Comparison of ENCODE assay signal across 14 cellular contexts in genomic region chr10:5560142-5560843, GRCh38. TPM values are rescaled to one million over a fixed set of nuclear protein-coding genes. Genes with fewer than 3 reads are reported as not detected.
A peak's percentile ranks its signal among the peaks of the same experiment; 100 is the strongest.
DNase-seq lines count a peak whose midpoint lies in the region; FAIRE-seq and TF ChIP-seq lines count a peak whose summit lies in the region.
"Had no signal": no experiment of that assay in that cellular context is flagged by ENCODE, and none has a peak within 500 bp of the region (broad histone marks: within the 10 kb centered on the region; RNA-seq: fewer than 3 reads in every experiment).

No MANE protein-coding gene starts in this region.

- peak overlapping the region; percentile 79 for H4K91ac ChIP-seq in H1 (replicated peaks; ENCODE audit: insufficient read length, low read length)

- TF ChIP-seq EP300 in H1 (IDR thresholded peaks at IDR 0.05; ENCODE audit: borderline replicate concordance in 1 of 2, low read depth in 2 of 2, low read length in 2 of 2), result no peak
- TF ChIP-seq EP300 in transverse colon (IDR thresholded peaks at IDR 0.05; ENCODE audit: low read depth), result no peak

- H3K9ac ChIP-seq in H1 (replicated peaks in 1 of 4; ENCODE audit: extremely low read depth in 1 of 4, low read depth in 3 of 4, low read length in 3 of 4), result no peak overlapping the region

- H3K4me1 ChIP-seq in H1 (replicated peaks in 1 of 4; ENCODE audit: control insufficient read depth in 3 of 4, insufficient read depth in 4 of 4, low read length in 3 of 4) (peaks cover 0 to 4% (median 1%) of the 10 kb centered on the region in 4 experiments; a peak in 5 of 7 replicates), transverse colon (peaks cover 0 to 8% (median 4%) of the 10 kb centered on the region in 4 donors)

- no peak overlapping the region for H3K56ac ChIP-seq in H1 (replicated peaks; ENCODE audit: insufficient read length, low read depth, low read length)

- no peak overlapping the region for H2BK15ac ChIP-seq in H1 (ENCODE audit: low read length)

- no peak overlapping the region for H3K27ac Mint-ChIP-seq in activated naive CD4-positive, alpha-beta T cell treated with anti-CD3 and anti-CD28 coated beads for 36 hours
- H3K27ac Mint-ChIP-seq in mesothelial cell of epicardium, result peak overlapping the region; percentile 95
- H3K27ac Mint-ChIP-seq: activated CD4-positive, alpha-beta T cell treated with anti-CD3 and anti-CD28 coated beads, Interleukin-2, amount 10 ng/mL, durations not matched to agents 24 days and 14 days; activated T-helper 2 cell treated with anti-CD3 and anti-CD28 coated beads, Interferon-gamma antibody, Interleukin-2, Interleukin-4, amounts not matched to agents 10 μg/mL and 5 μg/mL and 100 μg/mL, durations not matched to agents 14 hours and 24 hours and 36 hours had no signal

- CTCF ChIA-PET in activated naive CD4-positive, alpha-beta T cell treated with anti-CD3 and anti-CD28 coated beads for 36 hours (lab: Charles Lee), result no interaction called here
- CTCF ChIA-PET in H1 (lab: Charles Lee; ENCODE audit: partially characterized antibody), result interaction anchor here (0.7 to 1.2 kb wide), 2 partner anchors 30 to 63 kb away, joined by 3 to 4 read pairs; no protein-coding TSS in a partner anchor

- peak; percentile 2 for DNase-seq in activated naive CD4-positive, alpha-beta T cell treated with anti-CD3 and anti-CD28 coated beads for 36 hours
- DNase-seq in activated naive CD4-positive, alpha-beta T cell treated with anti-CD3 and anti-CD28 coated beads, Interleukin-2, amount 50 U/mL, for 16 hours, result no peak
- DNase-seq in H1 (ENCODE audit: low read depth in 1 of 2, low spot score in 2 of 2) (no peak), mesothelial cell of epicardium (ENCODE audit: low spot score in 2 of 2, unreplicated experiment in 2 of 2) (no peak), transverse colon (no peak), germinal center (ENCODE audit: low spot score) (no peak), middle frontal gyrus (ENCODE audit: extremely low spot score, low spot score) (no peak), activated gamma-delta T cell treated with Interleukin-2 at 50 U/mL for 16 hours (no peak)
- DNase-seq: ACHN; activated CD4-positive, alpha-beta T cell treated with anti-CD3 and anti-CD28 coated beads, Interleukin-2, amount 10 ng/mL, durations not matched to agents 24 days and 14 days had no signal

- no peaks in the 10 kb centered on the region for H3K27me3 Mint-ChIP-seq in activated naive CD4-positive, alpha-beta T cell treated with anti-CD3 and anti-CD28 coated beads for 36 hours (ENCODE audit: low read depth)
- H3K27me3 Mint-ChIP-seq in mesothelial cell of epicardium (ENCODE audit: low read depth), result no peaks in the 10 kb centered on the region

- H2AFZ ChIP-seq in H1 (ENCODE audit: low read length), result no peak overlapping the region

- no peak overlapping the region for H3K27ac ChIP-seq in H1 (ENCODE audit: low read depth, low read length)
- peak overlapping the region in 3 of 4 donors; percentile 43 to 52 (median 46) for H3K27ac ChIP-seq in transverse colon
- H3K27ac ChIP-seq: upper lobe of left lung had no signal

- no peak overlapping the region for H3K23ac ChIP-seq in H1 (ENCODE audit: insufficient read length)

- TF ChIP-seq RAD21 in H1 (IDR thresholded peaks at IDR 0.05 in 1 of 2, conservative IDR thresholded peaks at IDR 0.05 in 1 of 2; ENCODE audit: low read depth in 2 of 2, low read length in 2 of 2), result no peak

- H3K4me3 ChIP-seq in H1 (ENCODE audit: extremely low read depth in 1 of 4, insufficient read depth in 2 of 4, low read depth in 3 of 4, low read length in 4 of 4) (no peak overlapping the region), transverse colon (no peak overlapping the region)
- H3K4me3 ChIP-seq: lung, upper lobe of left lung had no signal

- WGBS in H1 (ENCODE audit: extremely low coverage in 1 of 2, insufficient coverage in 1 of 2, insufficient read length in 1 of 2, insufficient replicate concordance in 2 of 2, low coverage in 1 of 2, low lambda C conversion rate in 2 of 2, missing lambda C conversion rate in 1 of 2), 2 experiments, result 83% methylated on average over 10 of the region's 10 CpGs; no CpG with 5 or more reads in 1 of the 2 experiments
- WGBS in transverse colon (ENCODE audit: low coverage in 1 of 2), 2 donors, result 78 to 93% methylated on average over 4 to 10 of the region's 10 CpGs

- H3K27me3 ChIP-seq in H1 (replicated peaks in 1 of 4; ENCODE audit: control insufficient read depth in 3 of 4, extremely low read depth in 1 of 4, insufficient read depth in 3 of 4, low read length in 3 of 4) (no peaks in the 10 kb centered on the region), transverse colon (no peaks in the 10 kb centered on the region)
- H3K27me3 ChIP-seq: upper lobe of left lung had no signal

- no peak overlapping the region for H4K5ac ChIP-seq in H1 (ENCODE audit: insufficient read length, low read depth, low read length)

- FAIRE-seq in H1 (lab: Jason Lieb, UNC), result no peak

- POLR2A ChIA-PET in H1 (lab: Charles Lee; ENCODE audit: partially characterized antibody), result no interaction called here

- intact Hi-C loops in activated naive CD4-positive, alpha-beta T cell treated with anti-CD3 and anti-CD28 coated beads for 36 hours (cut with micrococcal nuclease), result no loop called here
- intact Hi-C loops in transverse colon (cut with DNase I; ENCODE audit: low total_unique reads), result loop anchor here (10.0 kb wide), 1 partner anchor 105 kb away; no protein-coding TSS in a partner anchor

- H3K9me3 Mint-ChIP-seq in activated naive CD4-positive, alpha-beta T cell treated with anti-CD3 and anti-CD28 coated beads for 36 hours, result no peaks in the 10 kb centered on the region
- H3K9me3 Mint-ChIP-seq in mesothelial cell of epicardium, result no peaks in the 10 kb centered on the region
- H3K9me3 Mint-ChIP-seq: activated CD4-positive, alpha-beta T cell treated with anti-CD3 and anti-CD28 coated beads, Interleukin-2, amount 10 ng/mL, durations not matched to agents 24 days and 14 days; activated T-helper 2 cell treated with anti-CD3 and anti-CD28 coated beads, Interferon-gamma antibody, Interleukin-2, Interleukin-4, amounts not matched to agents 10 μg/mL and 5 μg/mL and 100 μg/mL, durations not matched to agents 14 hours and 24 hours and 36 hours had no signal

- H3K23me2 ChIP-seq in H1 (ENCODE audit: low read depth, low read length), result no peaks in the 10 kb centered on the region

- H2BK20ac ChIP-seq in H1 (ENCODE audit: low read length), result no peak overlapping the region

- H2AK5ac ChIP-seq in H1 (ENCODE audit: low read depth, low read length), result no peak overlapping the region

- H3K4me2 ChIP-seq in H1 (ENCODE audit: insufficient read depth in 1 of 2, low read depth in 2 of 2, low read length in 2 of 2), result no peak overlapping the region

- H3K9me3 ChIP-seq in H1 (ENCODE audit: insufficient read depth in 2 of 2, low read depth in 1 of 2, low read length in 1 of 2), result no peaks in the 10 kb centered on the region
- no peaks in the 10 kb centered on the region for H3K9me3 ChIP-seq in transverse colon
- H3K9me3 ChIP-seq: upper lobe of left lung had no signal

- H3K4me1 Mint-ChIP-seq in activated naive CD4-positive, alpha-beta T cell treated with anti-CD3 and anti-CD28 coated beads for 36 hours (ENCODE audit: low read depth), result peaks cover 27% of the 10 kb centered on the region
- peaks cover 56% of the 10 kb centered on the region for H3K4me1 Mint-ChIP-seq in mesothelial cell of epicardium

- H3K18ac ChIP-seq in H1 (ENCODE audit: extremely low read depth, low read length), result no peak overlapping the region

- no peaks in the 10 kb centered on the region for H3K79me1 ChIP-seq in H1 (ENCODE audit: low read depth, low read length)

- no peak overlapping the region for H3K14ac ChIP-seq in H1 (ENCODE audit: insufficient read length)

- H4K20me1 ChIP-seq in H1 (replicated peaks in 1 of 2; ENCODE audit: control insufficient read depth in 1 of 2, insufficient read depth in 2 of 2, low read length in 2 of 2), result no peaks in the 10 kb centered on the region

- no peak overlapping the region for H2BK5ac ChIP-seq in H1 (ENCODE audit: low read depth, low read length)

- no peak overlapping the region for H3K4me3 Mint-ChIP-seq in activated naive CD4-positive, alpha-beta T cell treated with anti-CD3 and anti-CD28 coated beads for 36 hours
- no peak overlapping the region for H3K4me3 Mint-ChIP-seq in mesothelial cell of epicardium
- H3K4me3 Mint-ChIP-seq: activated CD4-positive, alpha-beta T cell treated with anti-CD3 and anti-CD28 coated beads, Interleukin-2, amount 10 ng/mL, durations not matched to agents 24 days and 14 days had no signal

- TF ChIP-seq CTCF in H1 (IDR thresholded peaks at IDR 0.05; ENCODE audit: control extremely low read depth in 1 of 3, insufficient read depth in 1 of 3, low read depth in 1 of 3, low read length in 3 of 3) (no peak), mesothelial cell of epicardium (IDR thresholded peaks at IDR 0.05; ENCODE audit: unreplicated experiment) (no peak), transverse colon (IDR thresholded peaks at IDR 0.05) (no peak)

- H3K36me3 ChIP-seq in H1 (ENCODE audit: control insufficient read depth in 2 of 4, insufficient read depth in 4 of 4, low read length in 3 of 4) (no peaks in the 10 kb centered on the region), transverse colon (no peaks in the 10 kb centered on the region)
- H3K36me3 ChIP-seq: upper lobe of left lung had no signal

- H2BK120ac ChIP-seq in H1 (replicated peaks; ENCODE audit: low read depth, low read length), result no peak overlapping the region

- in situ Hi-C loops in transverse colon (cut with MboI; ENCODE audit: low pct_ligation_motif_present in 1 of 4, low pct_unique_long_range_greater_than_20kb in 1 of 4, low sequenced_read_pairs in 3 of 4), result no loop called here

- H2BK12ac ChIP-seq in H1 (ENCODE audit: low read depth, low read length), result peak overlapping the region; percentile 9; the same call in 1 of the 2 replicates

- TF ChIP-seq POLR2A in H1 (IDR thresholded peaks at IDR 0.05; ENCODE audit: control extremely low read depth in 1 of 2, low read depth in 2 of 2, low read length in 2 of 2) (no peak), transverse colon (IDR thresholded peaks at IDR 0.05) (no peak)

- H3K4ac ChIP-seq in H1 (replicated peaks; ENCODE audit: insufficient read length, low read depth, low read length), result no peak overlapping the region

- H3K36me3 Mint-ChIP-seq in activated naive CD4-positive, alpha-beta T cell treated with anti-CD3 and anti-CD28 coated beads for 36 hours (ENCODE audit: low read depth), result no peaks in the 10 kb centered on the region
- H3K36me3 Mint-ChIP-seq in mesothelial cell of epicardium, result no peaks in the 10 kb centered on the region

- H3K79me2 ChIP-seq in H1 (ENCODE audit: control insufficient read depth in 1 of 2, insufficient read depth in 2 of 2, low read length in 2 of 2), result no peaks in the 10 kb centered on the region

- peak overlapping the region; percentile 40; the same call in 1 of the 2 replicates for H4K8ac ChIP-seq in H1 (ENCODE audit: extremely low read depth, insufficient read depth, low read length)

RNA-seq across cellular contexts. Expression of gene CALML3, which starts 35.5 kb away (rescaled TPM):
- total RNA-seq in activated naive CD4-positive, alpha-beta T cell treated with anti-CD3 and anti-CD28 coated beads for 36 hours, result not detected
- not detected in 2 replicates for total RNA-seq in H1 (2021; fragmentation: NEBNext Ultra II Directional; extraction: Animal tissue kit (Norgen Biotek cat#: 25700))
- polyA plus RNA-seq in H1 (2011; rRNA removed), result not detected in 2 replicates
- not detected for polyA plus RNA-seq in H1 (2011; cell fraction: cytosol; rRNA removed)
- polyA plus RNA-seq in H1 (2011; cell fraction: nucleus; rRNA removed), result not detected
- not detected in 4 replicates for polyA plus RNA-seq in H1 (2012, experiment 1 of 2)
- not detected for polyA plus RNA-seq in H1 (2012, experiment 2 of 2)
- not detected for polyA plus RNA-seq in H1 (2013, experiment 1 of 2)
- not detected for polyA plus RNA-seq in H1 (2013, experiment 2 of 2)
- not detected in 2 replicates for polyA minus RNA-seq in H1 (2011; rRNA and poly(A)+ RNA removed)
- not detected for polyA minus RNA-seq in H1 (2011; cell fraction: cytosol; rRNA and poly(A)+ RNA removed)
- not detected for polyA minus RNA-seq in H1 (2011; cell fraction: nucleus; rRNA and poly(A)+ RNA removed)
- 0.07 TPM in 1 of 3 replicates, not detected in the others for total RNA-seq in mesothelial cell of epicardium
- not detected for total RNA-seq in transverse colon
- total RNA-seq: activated CD4-positive, alpha-beta T cell treated with anti-CD3 and anti-CD28 coated beads, Interleukin-2, amount 10 ng/mL, durations not matched to agents 24 days and 14 days; activated T-helper 2 cell treated with anti-CD3 and anti-CD28 coated beads, Interferon-gamma antibody, Interleukin-2, Interleukin-4, amounts not matched to agents 10 μg/mL and 5 μg/mL and 100 μg/mL, durations not matched to agents 14 hours and 24 hours and 36 hours; T-helper 1 cell treated with Interleukin-12 subunit alpha and Interleukin-12 subunit beta and Interleukin-4 antibody, amounts not matched to agents 30 ng/mL and 1 ng/mL, for 36 hours; upper lobe of left lung had no signal
